ENCODE assay signal across 8 cellular contexts in the genomic region with DNA sequence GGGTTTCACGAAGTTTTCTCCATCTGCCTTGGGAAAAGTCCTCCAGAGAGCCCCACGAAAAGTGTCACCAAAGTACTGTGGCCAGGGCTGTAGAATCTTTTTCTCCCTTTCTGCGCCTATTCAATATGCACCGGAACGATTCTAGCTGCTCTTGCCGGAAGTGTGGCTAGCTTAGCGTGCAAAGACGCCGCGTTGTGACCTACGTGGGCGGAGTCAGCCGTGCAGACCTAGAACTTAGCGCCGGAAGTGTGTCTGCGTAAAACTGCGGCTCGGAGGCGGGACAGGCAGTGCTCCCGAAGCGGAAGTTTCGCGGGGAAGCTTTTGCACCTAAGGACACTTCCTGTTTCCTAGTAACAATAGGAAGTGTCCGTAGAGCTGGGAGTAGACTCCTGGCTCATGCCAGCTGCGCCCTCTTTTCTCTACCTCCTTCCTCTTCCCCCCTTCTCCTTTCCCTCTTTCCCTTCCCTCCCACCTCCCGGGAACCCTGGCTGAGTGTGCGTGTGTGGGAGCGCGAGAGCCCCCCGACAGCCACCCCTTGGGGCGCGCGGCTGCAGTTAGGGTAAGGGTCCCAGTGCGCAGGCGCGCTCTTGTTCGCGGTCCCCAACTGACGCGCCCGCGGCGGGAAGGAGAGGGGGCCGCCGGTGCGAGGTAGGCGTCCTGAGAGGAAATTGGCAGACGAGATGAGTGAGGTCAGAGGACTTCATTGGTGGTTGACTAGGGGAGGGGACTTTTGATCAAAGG. TPM values are rescaled to one million over a fixed set of nuclear protein-coding genes. Genes with fewer than 3 reads are reported as not detected.
A peak's percentile ranks its signal among the peaks of the same experiment; 100 is the strongest.
DNase-seq lines count a peak whose midpoint lies in the region; FAIRE-seq and TF ChIP-seq lines count a peak whose summit lies in the region.

A gene with protein sequence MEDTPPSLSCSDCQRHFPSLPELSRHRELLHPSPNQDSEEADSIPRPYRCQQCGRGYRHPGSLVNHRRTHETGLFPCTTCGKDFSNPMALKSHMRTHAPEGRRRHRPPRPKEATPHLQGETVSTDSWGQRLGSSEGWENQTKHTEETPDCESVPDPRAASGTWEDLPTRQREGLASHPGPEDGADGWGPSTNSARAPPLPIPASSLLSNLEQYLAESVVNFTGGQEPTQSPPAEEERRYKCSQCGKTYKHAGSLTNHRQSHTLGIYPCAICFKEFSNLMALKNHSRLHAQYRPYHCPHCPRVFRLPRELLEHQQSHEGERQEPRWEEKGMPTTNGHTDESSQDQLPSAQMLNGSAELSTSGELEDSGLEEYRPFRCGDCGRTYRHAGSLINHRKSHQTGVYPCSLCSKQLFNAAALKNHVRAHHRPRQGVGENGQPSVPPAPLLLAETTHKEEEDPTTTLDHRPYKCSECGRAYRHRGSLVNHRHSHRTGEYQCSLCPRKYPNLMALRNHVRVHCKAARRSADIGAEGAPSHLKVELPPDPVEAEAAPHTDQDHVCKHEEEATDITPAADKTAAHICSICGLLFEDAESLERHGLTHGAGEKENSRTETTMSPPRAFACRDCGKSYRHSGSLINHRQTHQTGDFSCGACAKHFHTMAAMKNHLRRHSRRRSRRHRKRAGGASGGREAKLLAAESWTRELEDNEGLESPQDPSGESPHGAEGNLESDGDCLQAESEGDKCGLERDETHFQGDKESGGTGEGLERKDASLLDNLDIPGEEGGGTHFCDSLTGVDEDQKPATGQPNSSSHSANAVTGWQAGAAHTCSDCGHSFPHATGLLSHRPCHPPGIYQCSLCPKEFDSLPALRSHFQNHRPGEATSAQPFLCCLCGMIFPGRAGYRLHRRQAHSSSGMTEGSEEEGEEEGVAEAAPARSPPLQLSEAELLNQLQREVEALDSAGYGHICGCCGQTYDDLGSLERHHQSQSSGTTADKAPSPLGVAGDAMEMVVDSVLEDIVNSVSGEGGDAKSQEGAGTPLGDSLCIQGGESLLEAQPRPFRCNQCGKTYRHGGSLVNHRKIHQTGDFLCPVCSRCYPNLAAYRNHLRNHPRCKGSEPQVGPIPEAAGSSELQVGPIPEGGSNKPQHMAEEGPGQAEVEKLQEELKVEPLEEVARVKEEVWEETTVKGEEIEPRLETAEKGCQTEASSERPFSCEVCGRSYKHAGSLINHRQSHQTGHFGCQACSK (N-terminal part only) (plus strand): TSS at position 350 of the 741 bp plus-strand sequence. CDS start 1,903 bp downstream, outside the sequence.
A gene (minus strand): TSS at position 168 of the 741 bp plus-strand sequence. CDS start 9,781 bp downstream, outside the sequence.

- peaks cover 31 to 36% of the 10 kb centered on the region in 2 donors for H3K36me3 ChIP-seq in neuronal stem cell (replicated peaks in 1 of 2; ENCODE audit: control insufficient read depth in 2 of 2, insufficient read depth in 2 of 2, low read length in 2 of 2)

- H3K4me2 ChIP-seq in neuronal stem cell (ENCODE audit: insufficient read depth, low read length, poor library complexity, severe bottlenecking): peak within 1 kb of the TSS; percentile 92

- in situ Hi-C loops in SK-MEL-5 (cut with HindIII; ENCODE audit: low pct_unique_long_range_greater_than_20kb, low sequenced_read_pairs): no loop called here

- no peaks in the 10 kb centered on the region for H3K9me3 ChIP-seq in neuronal stem cell (replicated peaks in 1 of 2; ENCODE audit: control insufficient read depth in 2 of 2, insufficient read depth in 1 of 2, low read depth in 1 of 2, low read length in 2 of 2)

- peak within 1 kb of the TSS; percentile 65 for H3K14ac ChIP-seq in neuronal stem cell (ENCODE audit: low read length)

- POLR2A ChIA-PET in HEK293T (lab: Yijun Ruan, JAX): interaction anchor here (0.6 to 2.8 kb wide), 22 partner anchors 11 to 799 kb away, joined by 3 to 23 read pairs (median 5); a partner anchor contains a TSS

- H2AFZ ChIP-seq in neuronal stem cell (ENCODE audit: low read length): peak within 1 kb of the TSS; percentile 96

- CTCF ChIA-PET in HEK293T (lab: Yijun Ruan, JAX): interaction anchor here (0.9 to 1.7 kb wide), 2 partner anchors 68 to 83 kb away, joined by 5 to 6 read pairs; no protein-coding TSS in a partner anchor

- H4K91ac ChIP-seq in neuronal stem cell (ENCODE audit: low read depth, low read length, poor library complexity): no peak within 1 kb of the TSS

- WGBS in neuronal stem cell (ENCODE audit: extremely low coverage in 2 of 2, insufficient read length in 2 of 2, insufficient replicate concordance in 1 of 2), 2 donors: no CpG with 5 or more reads among the region's 48 CpGs

- no peak within 1 kb of the TSS for H2BK12ac ChIP-seq in neuronal stem cell (ENCODE audit: low read length)

- peaks cover 4 to 7% of the 10 kb centered on the region in 2 donors for H3K4me1 ChIP-seq in neuronal stem cell (ENCODE audit: control insufficient read depth in 2 of 2, insufficient read depth in 1 of 2, low read depth in 1 of 2, low read length in 2 of 2)

- H4K8ac ChIP-seq in neuronal stem cell (ENCODE audit: low read depth, low read length): no peak within 1 kb of the TSS

- H3K27ac ChIP-seq in neuronal stem cell (replicated peaks; ENCODE audit: low read length) (peak within 1 kb of the TSS; percentile 93), substantia nigra (ENCODE audit: low read depth, low read length, poor library complexity, severe bottlenecking) (peak within 1 kb of the TSS; percentile 89)

- H2BK120ac ChIP-seq in neuronal stem cell (ENCODE audit: low read depth, low read length): no peak within 1 kb of the TSS

- no peak within 1 kb of the TSS for H3K4ac ChIP-seq in neuronal stem cell (ENCODE audit: low read length)

- H3K79me1 ChIP-seq in neuronal stem cell (ENCODE audit: low read depth, low read length): peaks cover 16% of the 10 kb centered on the region

- H3K27me3 ChIP-seq in neuronal stem cell (ENCODE audit: control insufficient read depth in 3 of 3, insufficient read depth in 3 of 3, low read depth in 1 of 3, low read length in 3 of 3): no peaks in the 10 kb centered on the region

- H2BK15ac ChIP-seq in neuronal stem cell (ENCODE audit: low read length): peak within 1 kb of the TSS; percentile 2

- H2BK5ac ChIP-seq in neuronal stem cell (ENCODE audit: low read length): peak within 1 kb of the TSS; percentile 95

- no peak within 1 kb of the TSS for H2AK5ac ChIP-seq in neuronal stem cell (ENCODE audit: low read depth, low read length)

- DNase-seq in GM03348 (ENCODE audit: low spot score) (peak; percentile 95), HEK293T (ENCODE audit: extremely low spot score) (peak; percentile 92), MV-4-11 (lab: John Stamatoyannopoulos, UW) (peak; percentile 100), SK-MEL-5 (ENCODE audit: low read depth, low spot score) (peak; percentile 98), frontal cortex (ENCODE audit: low spot score in 2 of 2) (peak; percentile 97 to 99), neuronal stem cell (ENCODE audit: low spot score) (peak; percentile 97), substantia nigra (lab: John Stamatoyannopoulos, UW) (peak; percentile 76 to 99 (median 97))
- peak; percentile 98 for DNase-seq in activated naive CD4-positive, alpha-beta T cell treated with Interleukin-2 at 50 U/mL for 16 hours

- peak within 1 kb of the TSS; percentile 16 for H3K23ac ChIP-seq in neuronal stem cell (ENCODE audit: low read depth, low read length, poor library complexity)

- peak within 1 kb of the TSS; percentile 95 for H3K9ac ChIP-seq in neuronal stem cell (ENCODE audit: low read depth, low read length, poor library complexity)

- H3K4me3 ChIP-seq in neuronal stem cell (ENCODE audit: low read length in 2 of 2): peak within 1 kb of the TSS; percentile 80 to 91

- FAIRE-seq in frontal cortex (lab: Jason Lieb, UNC): no peak

- H3K18ac ChIP-seq in neuronal stem cell (ENCODE audit: low read length): peak within 1 kb of the TSS; percentile 99

TF ChIP-seq in HEK293T, 16 proteins besides CTCF, POLR2A, EP300 and RAD21:
- TF ChIP-seq SUZ12 (IDR thresholded peaks at IDR 0.05) (no peak), ARNT (IDR thresholded peaks at IDR 0.05) (peak; percentile 93), FOXM1 (IDR thresholded peaks at IDR 0.05; ENCODE audit: borderline replicate concordance) (no peak), ELF4 (IDR thresholded peaks at IDR 0.05) (peak; percentile 82), LEF1 (IDR thresholded peaks at IDR 0.05; ENCODE audit: borderline replicate concordance) (no peak), TARDBP (IDR thresholded peaks at IDR 0.05) (no peak), FOXA1 (IDR thresholded peaks at IDR 0.05) (no peak), BHLHE40 (IDR thresholded peaks at IDR 0.05; ENCODE audit: borderline replicate concordance) (no peak), ZNF384 (IDR thresholded peaks at IDR 0.05) (no peak), L3MBTL2 (conservative IDR thresholded peaks at IDR 0.05) (peak; percentile 46; the same call in 1 of the 2 replicates), FOXK2 (IDR thresholded peaks at IDR 0.05) (no peak), SP1 (IDR thresholded peaks at IDR 0.05) (no peak), CTBP1 (IDR thresholded peaks at IDR 0.05; ENCODE audit: borderline replicate concordance) (peak; percentile 16; the same call in 1 of the 2 replicates), NFRKB (IDR thresholded peaks at IDR 0.05) (no peak), HDGF (IDR thresholded peaks at IDR 0.05; ENCODE audit: borderline replicate concordance) (no peak)
- TF ChIP-seq, protein P1, sequence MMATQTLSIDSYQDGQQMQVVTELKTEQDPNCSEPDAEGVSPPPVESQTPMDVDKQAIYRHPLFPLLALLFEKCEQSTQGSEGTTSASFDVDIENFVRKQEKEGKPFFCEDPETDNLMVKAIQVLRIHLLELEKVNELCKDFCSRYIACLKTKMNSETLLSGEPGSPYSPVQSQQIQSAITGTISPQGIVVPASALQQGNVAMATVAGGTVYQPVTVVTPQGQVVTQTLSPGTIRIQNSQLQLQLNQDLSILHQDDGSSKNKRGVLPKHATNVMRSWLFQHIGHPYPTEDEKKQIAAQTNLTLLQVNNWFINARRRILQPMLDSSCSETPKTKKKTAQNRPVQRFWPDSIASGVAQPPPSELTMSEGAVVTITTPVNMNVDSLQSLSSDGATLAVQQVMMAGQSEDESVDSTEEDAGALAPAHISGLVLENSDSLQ (IDR thresholded peaks at IDR 0.05): peak; percentile 83

RNA-seq across cellular contexts. Expression of the first gene that starts in this region (rescaled TPM):
- total RNA-seq in SK-MEL-5 (2014; rRNA removed; shearing (Covaris generic)): 9.0 and 9.3 TPM in 2 replicates
- polyA plus RNA-seq in SK-MEL-5 (2015; cell fraction: cytosol; rRNA removed): 9.8 and 10.7 TPM in 2 replicates
- polyA plus RNA-seq in SK-MEL-5 (2015; cell fraction: nucleus; rRNA removed): 21.1 and 32.1 TPM in 2 replicates
- 14.7 TPM for total RNA-seq in frontal cortex
- polyA plus RNA-seq in neuronal stem cell (2013, experiment 1 of 2): 11.7 TPM
- 11.2 TPM for polyA plus RNA-seq in neuronal stem cell (2013, experiment 2 of 2)

RNA-seq across cellular contexts. Expression of the second gene that starts in this region (rescaled TPM):
- total RNA-seq in SK-MEL-5 (2014; rRNA removed; shearing (Covaris generic)): 9.3 TPM in 2 replicates
- 17.0 and 18.0 TPM in 2 replicates for polyA plus RNA-seq in SK-MEL-5 (2015; cell fraction: cytosol; rRNA removed)
- 8.1 and 13.7 TPM in 2 replicates for polyA plus RNA-seq in SK-MEL-5 (2015; cell fraction: nucleus; rRNA removed)
- total RNA-seq in frontal cortex: 9.0 TPM
- 6.9 TPM for polyA plus RNA-seq in neuronal stem cell (2013, experiment 1 of 2)
- 7.3 TPM for polyA plus RNA-seq in neuronal stem cell (2013, experiment 2 of 2)

Comparison
In these comparisons a context has a peak if more than half of its experiments do, and no peak if none do; other contexts are left out.
1. Peak in every context shown above with its lines: DNase-seq, H3K4me3 ChIP-seq and H3K27ac ChIP-seq.